Comparison of ENCODE assay signal across 5 cellular contexts in the genomic region with DNA sequence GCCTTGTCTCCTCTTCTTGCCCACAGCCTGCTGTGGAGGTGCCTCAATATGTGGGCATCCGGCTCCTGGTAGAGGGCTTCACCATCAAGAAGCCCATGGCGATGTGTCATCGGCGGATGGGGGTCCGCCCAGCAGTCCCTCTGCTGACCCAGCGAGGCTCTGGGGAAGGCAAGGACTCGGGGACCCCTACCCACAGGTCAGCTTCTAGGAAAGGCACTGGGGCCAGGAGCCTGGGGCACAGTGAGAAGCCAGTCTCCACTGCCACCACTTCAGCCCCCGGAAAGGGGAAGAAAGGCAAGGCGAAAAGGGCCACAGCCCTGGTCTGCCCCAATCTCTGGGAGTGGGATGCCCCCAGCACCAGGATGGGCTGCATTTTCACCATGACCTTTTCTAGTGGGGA. TPM values are rescaled to one million over a fixed set of nuclear protein-coding genes. Genes with fewer than 3 reads are reported as not detected.
"Had no signal": no experiment of that assay in that cellular context is flagged by ENCODE, and none has a peak within 500 bp of the region (broad histone marks: within the 10 kb centered on the region; RNA-seq: fewer than 3 reads in every experiment).

No MANE protein-coding gene starts in this region.

- DNase-seq: H9, HCEC 1CT, IMR-90 had no signal

- H3K4me2 ChIP-seq: GM23338 had no signal

- H3K27ac Mint-ChIP-seq: GM23338, H9 had no signal

- H3K4me3 Mint-ChIP-seq: GM23338, H9 had no signal

- ATAC-seq: GM23338 had no signal

- H2AFZ ChIP-seq: GM23338 had no signal

- H3K9me3 Mint-ChIP-seq: GM23338, H9 had no signal

- H3K4me1 Mint-ChIP-seq: GM23338 had no signal

- H3K4me3 ChIP-seq: GM23338 had no signal

RNA-seq across cellular contexts. Expression of a gene that starts 47.0 kb away (rescaled TPM):
- total RNA-seq: GM23338, H1, H9, IMR-90 had no signal
- polyA plus RNA-seq: GM23338, H1 had no signal
